8 cellular contexts compared by ENCODE assay signal in the genomic region with DNA sequence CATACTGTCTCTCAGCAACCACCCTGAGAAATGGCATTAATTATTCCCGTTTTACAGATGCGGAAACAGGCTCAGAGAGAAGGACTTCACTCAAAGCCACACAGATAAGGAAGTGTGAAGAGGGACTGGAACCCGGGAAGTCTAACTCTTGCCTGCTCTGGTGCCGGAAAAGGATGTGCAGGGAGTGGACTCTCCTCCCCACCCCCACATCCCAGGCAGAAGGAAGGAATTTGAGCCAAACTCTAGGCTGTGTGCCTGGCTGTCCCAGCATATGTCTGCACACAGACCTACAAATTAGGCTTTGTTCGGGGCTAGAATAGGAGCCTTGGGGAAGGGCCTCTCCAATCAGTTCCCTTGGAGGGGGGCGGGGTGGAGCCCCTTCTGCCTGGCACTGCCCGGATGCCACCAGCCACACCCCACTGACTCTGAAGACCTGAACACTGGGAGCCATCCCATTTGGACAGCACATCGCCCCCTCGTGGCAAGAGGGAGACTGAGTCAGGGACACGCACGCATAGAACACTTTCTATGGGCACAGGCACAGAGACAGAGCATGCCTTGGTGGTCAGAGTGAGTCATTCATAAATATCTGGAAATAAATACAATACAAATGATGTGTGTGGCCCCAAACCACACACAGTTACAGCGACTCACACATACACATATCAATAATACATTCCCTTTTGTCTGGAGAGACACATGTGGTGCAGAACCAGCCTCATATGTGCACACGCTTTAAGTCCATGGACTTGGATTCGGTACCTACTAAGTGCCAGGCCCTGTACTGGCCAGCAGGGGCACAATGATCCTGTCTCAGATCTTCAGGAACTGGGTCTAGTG. TPM values are rescaled to one million over a fixed set of nuclear protein-coding genes. Genes with fewer than 3 reads are reported as not detected.
DNase-seq lines count a peak whose midpoint lies in the region; ATAC-seq, FAIRE-seq and TF ChIP-seq lines count a peak whose summit lies in the region.

No MANE protein-coding gene starts in this region.

- H3K36me3 ChIP-seq in endothelial cell of umbilical vein (ENCODE audit: control insufficient read depth in 2 of 2, extremely low read depth in 1 of 2, insufficient read depth in 2 of 2, low read length in 2 of 2) (no peaks in the 10 kb centered on the region), muscle layer of colon (ENCODE audit: insufficient read depth, low read length) (no peaks in the 10 kb centered on the region)

- no peaks in the 10 kb centered on the region for H3K36me3 Mint-ChIP-seq in CD14-positive monocyte
- peaks cover 4% of the 10 kb centered on the region for H3K36me3 Mint-ChIP-seq in stimulated activated effector memory CD8-positive, alpha-beta T cell treated with anti-CD3 and anti-CD28 coated beads, Interleukin-12 subunit alpha, Interleukin-12 subunit beta, amount 100 ng/mL, for 72 hours

- H3K4me1 ChIP-seq in endothelial cell of umbilical vein (ENCODE audit: control insufficient read depth, extremely low read depth, insufficient read depth, low read length) (peaks cover 13% of the 10 kb centered on the region), muscle layer of colon (ENCODE audit: insufficient read depth, low read length) (peaks cover 27% of the 10 kb centered on the region)

- no peaks in the 10 kb centered on the region for H3K9me1 ChIP-seq in endothelial cell of umbilical vein (replicated peaks; ENCODE audit: control insufficient read depth, extremely low read depth, insufficient read depth, low read length)

- no peaks in the 10 kb centered on the region for H3K79me2 ChIP-seq in endothelial cell of umbilical vein (ENCODE audit: control insufficient read depth, insufficient read depth, low read length)

- H3K27ac ChIP-seq in endothelial cell of umbilical vein (ENCODE audit: insufficient read depth, low read depth, low read length) = peak overlapping the region; percentile 12
- H3K27ac ChIP-seq in muscle layer of colon (ENCODE audit: low read depth, low read length) = peak overlapping the region; percentile 31

- dilution Hi-C loops in endothelial cell of umbilical vein (cut with MboI; ENCODE audit: extremely low pct_ligation_motif_present, low sequenced_read_pairs) = no loop called here

- FAIRE-seq in GM19239 (lab: Jason Lieb, UNC) = peak; percentile 93
- peak; percentile 98 for FAIRE-seq in endothelial cell of umbilical vein (lab: Jason Lieb, UNC)

- H3K4me3 ChIP-seq in endothelial cell of umbilical vein (replicated peaks in 1 of 3; ENCODE audit: insufficient read depth in 1 of 3, low read depth in 1 of 3, low read length in 3 of 3) (no peak overlapping the region), muscle layer of colon (ENCODE audit: low read depth in 1 of 2, low read length in 2 of 2) (no peak overlapping the region)

- peak; percentile 59 for ATAC-seq in HG03565 (IDR thresholded peaks at IDR 0.05; ENCODE audit: unreplicated experiment)
- ATAC-seq in stimulated activated effector memory CD8-positive, alpha-beta T cell treated with anti-CD3 and anti-CD28 coated beads, Interleukin-12 subunit alpha, Interleukin-12 subunit beta, amount 100 ng/mL, for 72 hours = peak; percentile 92

- intact Hi-C loops in CD14-positive monocyte (cut with micrococcal nuclease) (loop anchor here in 1 of 2 donors (5.0 kb wide), 1 partner anchor 45 kb away; a partner anchor contains a TSS), endothelial cell of umbilical vein (cut with micrococcal nuclease) (loop anchor here (1.0 to 10.0 kb wide), 5 partner anchors 14 to 340 kb away; a partner anchor contains a TSS)

- H3K27me3 Mint-ChIP-seq in CD14-positive monocyte (ENCODE audit: low read depth in 3 of 3) = peaks cover 12 to 28% (median 20%) of the 10 kb centered on the region in 3 donors

- no peaks in the 10 kb centered on the region for H4K20me1 ChIP-seq in endothelial cell of umbilical vein (replicated peaks; ENCODE audit: control insufficient read depth, extremely low read depth, insufficient read depth, low read length)

- H3K27ac Mint-ChIP-seq in CD14-positive monocyte = peak overlapping the region in 4 of 7 donors; percentile 1 to 75 (median 25)
- H3K27ac Mint-ChIP-seq in stimulated activated effector memory CD8-positive, alpha-beta T cell treated with anti-CD3 and anti-CD28 coated beads, Interleukin-12 subunit alpha, Interleukin-12 subunit beta, amount 100 ng/mL, for 72 hours = peak overlapping the region; percentile 70

- POLR2A ChIA-PET in endothelial cell of umbilical vein (lab: Charles Lee) = no interaction called here

- H3K4me1 Mint-ChIP-seq in CD14-positive monocyte = peaks cover 19% of the 10 kb centered on the region
- H3K4me1 Mint-ChIP-seq in stimulated activated effector memory CD8-positive, alpha-beta T cell treated with anti-CD3 and anti-CD28 coated beads, Interleukin-12 subunit alpha, Interleukin-12 subunit beta, amount 100 ng/mL, for 72 hours = peaks cover 28% of the 10 kb centered on the region

- no peaks in the 10 kb centered on the region for H3K27me3 ChIP-seq in endothelial cell of umbilical vein (ENCODE audit: control insufficient read depth in 2 of 2, insufficient read depth in 2 of 2, low read length in 2 of 2)
- peaks cover 0 to 12% of the 10 kb centered on the region in 2 donors for H3K27me3 ChIP-seq in muscle layer of colon (ENCODE audit: control insufficient read depth in 1 of 2, insufficient read depth in 2 of 2, low read length in 2 of 2)

- TF ChIP-seq CTCF in CD14-positive monocyte (IDR thresholded peaks at IDR 0.05) = peak; percentile 80
- peak; percentile 80 to 96 for TF ChIP-seq CTCF in endothelial cell of umbilical vein (IDR thresholded peaks at IDR 0.05; ENCODE audit: extremely low read depth in 1 of 2, insufficient read depth in 1 of 2, low read depth in 1 of 2, low read length in 2 of 2)

- peaks cover 0 to 3% (median 0%) of the 10 kb centered on the region in 7 donors for H3K9me3 Mint-ChIP-seq in CD14-positive monocyte
- no peaks in the 10 kb centered on the region for H3K9me3 Mint-ChIP-seq in stimulated activated effector memory CD8-positive, alpha-beta T cell treated with anti-CD3 and anti-CD28 coated beads, Interleukin-12 subunit alpha, Interleukin-12 subunit beta, amount 100 ng/mL, for 72 hours

- CTCF ChIA-PET in endothelial cell of umbilical vein (lab: Charles Lee) = interaction anchor here (1.6 to 8.8 kb wide), 3 partner anchors 11 to 17 kb away, joined by 18 to 92 read pairs (median 21); a partner anchor contains a TSS

- H3K9ac ChIP-seq in endothelial cell of umbilical vein (replicated peaks; ENCODE audit: extremely low read depth, insufficient read depth, low read length) = no peak overlapping the region
- no peak overlapping the region for H3K9ac ChIP-seq in muscle layer of colon (ENCODE audit: low read length)

- H3K4me3 Mint-ChIP-seq in CD14-positive monocyte = peak overlapping the region in 1 of 2 donors; percentile 24
- peak overlapping the region; percentile 32 for H3K4me3 Mint-ChIP-seq in stimulated activated effector memory CD8-positive, alpha-beta T cell treated with anti-CD3 and anti-CD28 coated beads, Interleukin-12 subunit alpha, Interleukin-12 subunit beta, amount 100 ng/mL, for 72 hours

- H3K4me2 ChIP-seq in endothelial cell of umbilical vein (ENCODE audit: insufficient read depth, low read length) = peak overlapping the region; percentile 12

- TF ChIP-seq POLR2A in endothelial cell of umbilical vein (IDR thresholded peaks at IDR 0.05; ENCODE audit: low read depth, low read length) = no peak

- BruUV-seq in endothelial cell of umbilical vein (replicated peaks; lab: Mats Ljungman, UMichigan) = no TSS peak

- peak overlapping the region; percentile 56 for H2AFZ ChIP-seq in endothelial cell of umbilical vein (ENCODE audit: low read depth, low read length)

- no peaks in the 10 kb centered on the region for H3K9me3 ChIP-seq in endothelial cell of umbilical vein (replicated peaks; ENCODE audit: control insufficient read depth, insufficient read depth, low read length)
- H3K9me3 ChIP-seq in muscle layer of colon (ENCODE audit: low read length) = no peaks in the 10 kb centered on the region

- DNase-seq in CD14-positive monocyte (ENCODE audit: low spot score) (peak; percentile 72), GM19239 (ENCODE audit: insufficient read length, low spot score) (peak; percentile 90), endothelial cell of umbilical vein (ENCODE audit: low read depth, low spot score) (peak; percentile 95)
- peak; percentile 53 for DNase-seq in NK-92 treated with Interleukin-12 subunit alpha and Interleukin-12 subunit beta, amount 100 ng/mL, for 24 hours (lab: John Stamatoyannopoulos, UW)
- DNase-seq in activated CD8-positive, alpha-beta memory T cell treated with anti-CD3 and anti-CD28 coated beads for 48 hours (ENCODE audit: low read depth in 2 of 3, low spot score in 2 of 3) = peak in 2 of 3 experiments; percentile 63
- DNase-seq in stimulated activated effector memory CD8-positive, alpha-beta T cell treated with anti-CD3 and anti-CD28 coated beads, Interleukin-12 subunit alpha, Interleukin-12 subunit beta, amount 100 ng/mL, for 72 hours (ENCODE audit: low spot score in 2 of 2) = peak; percentile 73 to 89

RNA-seq across cellular contexts. Expression of a gene that starts 13.1 kb away (rescaled TPM):
- polyA plus RNA-seq in CD14-positive monocyte (1 to 10 TPM; 2.8 to 3.3 TPM), endothelial cell of umbilical vein (79.5 and 93.2 TPM in 2 replicates)
- total RNA-seq in endothelial cell of umbilical vein = 63.7 and 70.8 TPM in 2 replicates
- 47.6 and 58.9 TPM in 2 replicates for polyA plus RNA-seq in endothelial cell of umbilical vein (2011; cell fraction: cytosol; rRNA removed)
- polyA plus RNA-seq in endothelial cell of umbilical vein (2011; cell fraction: nucleus; rRNA removed) = 72.5 and 108 TPM in 2 replicates
- 36.0 and 47.0 TPM in 2 replicates for polyA plus RNA-seq in endothelial cell of umbilical vein (2012)
- polyA minus RNA-seq in endothelial cell of umbilical vein = 32.0 and 39.4 TPM in 2 replicates
- polyA minus RNA-seq in endothelial cell of umbilical vein (2011; cell fraction: cytosol; rRNA and poly(A)+ RNA removed) = 16.4 TPM
- polyA minus RNA-seq in endothelial cell of umbilical vein (2011; cell fraction: nucleus; rRNA and poly(A)+ RNA removed) = 16.7 and 31.8 TPM in 2 replicates

RNA-seq across cellular contexts. Expression of a gene that starts 18.2 kb away (rescaled TPM):
- polyA plus RNA-seq in CD14-positive monocyte (not detected), endothelial cell of umbilical vein (0.41 and 0.92 TPM in 2 replicates)
- total RNA-seq in endothelial cell of umbilical vein = 0.55 and 1.6 TPM in 2 replicates
- polyA plus RNA-seq in endothelial cell of umbilical vein (2011; cell fraction: cytosol; rRNA removed) = 0.36 and 0.69 TPM in 2 replicates
- polyA plus RNA-seq in endothelial cell of umbilical vein (2011; cell fraction: nucleus; rRNA removed) = 1.3 and 1.7 TPM in 2 replicates
- polyA plus RNA-seq in endothelial cell of umbilical vein (2012) = 1.0 and 2.6 TPM in 2 replicates
- 0.22 and 0.45 TPM in 2 replicates for polyA minus RNA-seq in endothelial cell of umbilical vein
- polyA minus RNA-seq in endothelial cell of umbilical vein (2011; cell fraction: cytosol; rRNA and poly(A)+ RNA removed) = 0.72 TPM
- polyA minus RNA-seq in endothelial cell of umbilical vein (2011; cell fraction: nucleus; rRNA and poly(A)+ RNA removed) = 0.14 TPM in 1 of 2 replicates, not detected in the other

RNA-seq across cellular contexts. Expression of a gene that starts 18.3 kb away (rescaled TPM):
- polyA plus RNA-seq in CD14-positive monocyte = 10 to 100 TPM; 21.3 to 24.2 TPM
- total RNA-seq in endothelial cell of umbilical vein = 79.6 and 83.1 TPM in 2 replicates
- 117 and 125 TPM in 2 replicates for polyA plus RNA-seq in endothelial cell of umbilical vein
- 75.8 and 81.7 TPM in 2 replicates for polyA plus RNA-seq in endothelial cell of umbilical vein (2011; cell fraction: cytosol; rRNA removed)
- 327 and 344 TPM in 2 replicates for polyA plus RNA-seq in endothelial cell of umbilical vein (2011; cell fraction: nucleus; rRNA removed)
- polyA plus RNA-seq in endothelial cell of umbilical vein (2012) = 67.4 and 75.2 TPM in 2 replicates
- 177 and 187 TPM in 2 replicates for polyA minus RNA-seq in endothelial cell of umbilical vein
- 82.2 TPM for polyA minus RNA-seq in endothelial cell of umbilical vein (2011; cell fraction: cytosol; rRNA and poly(A)+ RNA removed)
- polyA minus RNA-seq in endothelial cell of umbilical vein (2011; cell fraction: nucleus; rRNA and poly(A)+ RNA removed) = 63.1 and 94.4 TPM in 2 replicates

RNA-seq across cellular contexts. Expression of a gene that starts 25.4 kb away (rescaled TPM):
- polyA plus RNA-seq in CD14-positive monocyte (under 1 TPM; 0.31 to 0.69 TPM), endothelial cell of umbilical vein (4.3 and 5.6 TPM in 2 replicates)
- 10.9 and 12.3 TPM in 2 replicates for total RNA-seq in endothelial cell of umbilical vein
- 7.0 and 8.7 TPM in 2 replicates for polyA plus RNA-seq in endothelial cell of umbilical vein (2011; cell fraction: cytosol; rRNA removed)
- 8.0 and 9.7 TPM in 2 replicates for polyA plus RNA-seq in endothelial cell of umbilical vein (2011; cell fraction: nucleus; rRNA removed)
- 12.8 and 12.9 TPM in 2 replicates for polyA plus RNA-seq in endothelial cell of umbilical vein (2012)
- polyA minus RNA-seq in endothelial cell of umbilical vein = 11.8 and 13.0 TPM in 2 replicates
- polyA minus RNA-seq in endothelial cell of umbilical vein (2011; cell fraction: cytosol; rRNA and poly(A)+ RNA removed) = 14.4 TPM
- 5.4 and 5.8 TPM in 2 replicates for polyA minus RNA-seq in endothelial cell of umbilical vein (2011; cell fraction: nucleus; rRNA and poly(A)+ RNA removed)

RNA-seq across cellular contexts. Expression of a gene that starts 25.4 kb away (rescaled TPM):
- polyA plus RNA-seq in CD14-positive monocyte (100 to 1,000 TPM in 1 of 2 donors, 10 to 100 TPM in 1; 98.0 to 123 TPM), endothelial cell of umbilical vein (144 and 204 TPM in 2 replicates)
- total RNA-seq in endothelial cell of umbilical vein = 75.0 and 77.3 TPM in 2 replicates
- polyA plus RNA-seq in endothelial cell of umbilical vein (2011; cell fraction: cytosol; rRNA removed) = 101 and 131 TPM in 2 replicates
- polyA plus RNA-seq in endothelial cell of umbilical vein (2011; cell fraction: nucleus; rRNA removed) = 63.5 and 73.0 TPM in 2 replicates
- 95.6 and 111 TPM in 2 replicates for polyA plus RNA-seq in endothelial cell of umbilical vein (2012)
- 35.5 and 39.4 TPM in 2 replicates for polyA minus RNA-seq in endothelial cell of umbilical vein
- 61.4 TPM for polyA minus RNA-seq in endothelial cell of umbilical vein (2011; cell fraction: cytosol; rRNA and poly(A)+ RNA removed)
- polyA minus RNA-seq in endothelial cell of umbilical vein (2011; cell fraction: nucleus; rRNA and poly(A)+ RNA removed) = 12.0 and 28.5 TPM in 2 replicates

Comparison
In these comparisons a context has a peak if more than half of its experiments do, and no peak if none do; other contexts are left out.
1. RNA of a gene that starts 13.1 kb away (polyA plus RNA-seq): 36.0 to 108 TPM in endothelial cell of umbilical vein; 2.8 to 3.3 TPM in CD14-positive monocyte; every median in the first group is over 4 times any median in the second.
2. Peak in every context shown above with its lines, with median percentiles within 50 percentile points of each other: DNase-seq.